In the genomic region with DNA sequence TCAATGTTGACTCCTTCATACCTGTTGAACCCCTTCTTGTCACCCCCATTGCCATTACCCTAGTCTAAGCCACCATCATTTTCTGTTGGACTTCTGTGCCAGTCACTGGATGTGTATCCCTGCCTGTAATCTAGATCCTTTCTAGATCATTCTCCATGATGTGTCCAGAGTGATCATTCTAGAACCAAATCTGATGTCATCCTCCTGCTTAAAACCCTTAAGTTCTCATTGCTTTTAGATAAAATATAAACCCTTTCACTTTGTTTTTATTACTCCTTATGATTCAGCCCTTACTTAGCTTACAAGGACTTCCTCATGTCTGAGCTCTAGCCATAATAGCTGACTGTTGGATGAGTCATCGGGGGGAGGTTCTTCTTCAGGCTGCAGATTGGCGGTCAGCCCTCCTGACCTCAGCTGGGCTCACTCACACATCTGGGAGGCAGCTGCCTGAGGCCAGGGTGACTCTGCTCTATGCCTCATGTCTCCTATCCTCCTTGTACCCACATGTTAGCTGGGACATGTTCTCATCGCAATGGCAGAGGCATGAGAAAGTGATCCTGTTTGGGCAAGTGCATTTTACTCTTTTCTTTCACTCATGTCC, we compare ENCODE assay signal across 9 cellular contexts.
DNase-seq lines count a peak whose midpoint lies in the region; ATAC-seq and TF ChIP-seq lines count a peak whose summit lies in the region.
"Had no signal": no experiment of that assay in that cellular context is flagged by ENCODE, and none has a peak within 500 bp of the region (broad histone marks: within the 10 kb centered on the region; RNA-seq: fewer than 3 reads in every experiment).

No MANE protein-coding gene starts in this region.

- no peak overlapping the region for H3K27ac Mint-ChIP-seq in glutamatergic neuron (ENCODE audit: unreplicated experiment)
- H3K27ac Mint-ChIP-seq: memory B cell had no signal

- DNase-seq in GM23248 (peak; percentile 99), Panc1 (ENCODE audit: low read depth, low spot score) (peak; percentile 24), epithelial cell of esophagus (ENCODE audit: low read depth) (peak; percentile 100), omental fat pad (ENCODE audit: low spot score) (peak; percentile 48), COR-L47 (lab: John Stamatoyannopoulos, UW) (no peak), glutamatergic neuron (no peak), putamen (ENCODE audit: low spot score) (no peak)
- no peak for DNase-seq in activated CD4-positive, alpha-beta T cell treated with anti-CD3 and anti-CD28 coated beads, Interleukin-2, amount 50 U/mL, for 4 hours

- WGBS in GM23248 (ENCODE audit: low coverage in 1 of 2, low lambda C conversion rate in 2 of 2, missing lambda C conversion rate in 2 of 2), 2 experiments = 0 to 9% methylated on average over 3 of the region's 3 CpGs

- no peak overlapping the region for H2AFZ ChIP-seq in GM23248

- peaks cover 61% of the 10 kb centered on the region for H3K4me1 ChIP-seq in GM23248 (ENCODE audit: insufficient read depth)
- no peaks in the 10 kb centered on the region for H3K4me1 ChIP-seq in Panc1 (ENCODE audit: control insufficient read depth, insufficient read depth, low read length)

- H3F3A ChIP-seq in GM23248 (ENCODE audit: insufficient read depth) = peaks cover 76% of the 10 kb centered on the region

- peaks cover 3% of the 10 kb centered on the region for H3K4me1 Mint-ChIP-seq in glutamatergic neuron (ENCODE audit: low read depth, unreplicated experiment)

- H3K27ac ChIP-seq in GM23248 = peak overlapping the region; percentile 65
- H3K27ac ChIP-seq in Panc1 (ENCODE audit: low read length) = no peak overlapping the region

- no peak overlapping the region for H3K4me3 Mint-ChIP-seq in glutamatergic neuron (ENCODE audit: unreplicated experiment)
- H3K4me3 Mint-ChIP-seq: memory B cell had no signal

- H3K4me3 ChIP-seq in GM23248 (no peak overlapping the region), Panc1 (ENCODE audit: low read depth in 2 of 2, low read length in 2 of 2) (no peak overlapping the region), epithelial cell of esophagus (ENCODE audit: low read length) (no peak overlapping the region)

- no peaks in the 10 kb centered on the region for H3K36me3 Mint-ChIP-seq in glutamatergic neuron (ENCODE audit: unreplicated experiment)

- H3K4me2 ChIP-seq in GM23248 (ENCODE audit: unreplicated experiment) = no peak overlapping the region

- no peaks in the 10 kb centered on the region for H3K27me3 ChIP-seq in GM23248 (replicated peaks; ENCODE audit: insufficient read depth)
- H3K27me3 ChIP-seq in Panc1 (ENCODE audit: control insufficient read depth, insufficient read depth, low read length) = no peaks in the 10 kb centered on the region

- no peaks in the 10 kb centered on the region for H3K9me2 ChIP-seq in GM23248 (ENCODE audit: insufficient read depth)

- no peaks in the 10 kb centered on the region for H3K27me3 Mint-ChIP-seq in glutamatergic neuron (ENCODE audit: unreplicated experiment)
- H3K27me3 Mint-ChIP-seq: memory B cell had no signal

- BruUV-seq in Panc1 (replicated peaks; lab: Mats Ljungman, UMichigan) = no TSS peak

- H3K9ac ChIP-seq in GM23248 = no peak overlapping the region

- no peaks in the 10 kb centered on the region for H3K36me3 ChIP-seq in GM23248 (ENCODE audit: low read depth)
- no peaks in the 10 kb centered on the region for H3K36me3 ChIP-seq in Panc1 (ENCODE audit: control insufficient read depth, insufficient read depth, low read length)

- POLR2A ChIA-PET in Panc1 (lab: Charles Lee) = no interaction called here

- no peak for TF ChIP-seq CTCF in Panc1 (IDR thresholded peaks at IDR 0.05)
- TF ChIP-seq CTCF in epithelial cell of esophagus (IDR thresholded peaks at IDR 0.05; ENCODE audit: insufficient read depth, low read depth, low read length, missing control alignments) = no peak
- TF ChIP-seq CTCF in omental fat pad (IDR thresholded peaks at IDR 0.05) = no peak
- no peak for TF ChIP-seq CTCF in glutamatergic neuron (IDR thresholded peaks at IDR 0.05; ENCODE audit: partially characterized antibody, unreplicated experiment)

- no peaks in the 10 kb centered on the region for H3K79me2 ChIP-seq in GM23248 (ENCODE audit: insufficient read depth)

- intact Hi-C loops in Panc1 (cut with micrococcal nuclease; ENCODE audit: unreplicated experiment) = no loop called here

- no peaks in the 10 kb centered on the region for H4K20me1 ChIP-seq in GM23248 (ENCODE audit: insufficient read depth)

- in situ Hi-C loops in GM23248 (cut with MboI) (no loop called here), Panc1 (cut with HindIII; ENCODE audit: low pct_unique_long_range_greater_than_20kb, low sequenced_read_pairs) (loop anchor here (25.0 kb wide), 1 partner anchor 108 kb away; no protein-coding TSS in a partner anchor)

- H3K9me3 Mint-ChIP-seq in glutamatergic neuron (ENCODE audit: unreplicated experiment) = no peaks in the 10 kb centered on the region
- H3K9me3 Mint-ChIP-seq: memory B cell had no signal

- CTCF ChIA-PET in Panc1 (lab: Charles Lee) = no interaction called here

- ATAC-seq in Panc1 (peak; percentile 84), omental fat pad (ENCODE audit: low FRiP score) (peak; percentile 95)

- H3K9me3 ChIP-seq in GM23248 (ENCODE audit: low read depth) (no peaks in the 10 kb centered on the region), Panc1 (ENCODE audit: control insufficient read depth, insufficient read depth, low read depth, low read length) (no peaks in the 10 kb centered on the region)

Comparison
In these comparisons a context has a peak if more than half of its experiments do, and no peak if none do; other contexts are left out.
1. DNase-seq: peak in GM23248 (single experiment), Panc1 (single experiment), epithelial cell of esophagus (single experiment) and omental fat pad (single experiment); none in COR-L47 (single experiment), glutamatergic neuron (single experiment), putamen (single experiment) and activated CD4-positive, alpha-beta T cell treated with anti-CD3 and anti-CD28 coated beads, Interleukin-2, amount 50 U/mL, for 4 hours (0 of 2).